22 cellular contexts compared by ENCODE assay signal in the genomic region with DNA sequence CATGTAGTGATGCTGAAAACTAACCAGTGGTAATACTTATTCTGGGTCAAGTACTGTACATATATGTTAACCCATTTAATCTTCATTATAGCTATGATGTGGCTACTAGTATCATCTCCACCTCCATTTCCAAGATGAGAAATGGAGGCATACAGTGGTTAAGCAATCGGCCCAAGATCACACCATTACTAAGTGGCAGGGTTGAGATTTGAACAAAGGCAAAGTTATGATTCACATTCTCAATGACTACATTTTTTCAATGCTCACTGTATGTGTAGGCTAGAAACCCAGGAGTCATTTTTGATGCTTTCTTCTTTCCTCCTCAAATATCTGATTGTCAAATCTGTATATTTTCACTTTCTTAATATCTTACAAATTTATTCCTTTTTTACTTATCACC. TPM values are rescaled to one million over a fixed set of nuclear protein-coding genes. Genes with fewer than 3 reads are reported as not detected.
"Had no signal": no experiment of that assay in that cellular context is flagged by ENCODE, and none has a peak within 500 bp of the region (broad histone marks: within the 10 kb centered on the region; RNA-seq: fewer than 3 reads in every experiment).

No MANE protein-coding gene starts in this region.

- H3K27me3 Mint-ChIP-seq: IgD-negative memory B cell had no signal

- H3K36me3 Mint-ChIP-seq: IgD-negative memory B cell had no signal

- H3K4me3 ChIP-seq: K562, SJSA1, SK-N-MC had no signal

- H3K27me3 ChIP-seq: SJSA1 had no signal

- FAIRE-seq: HepG2, K562, RCC 7860 had no signal

- H3K4me1 Mint-ChIP-seq: IgD-negative memory B cell had no signal

- H3K9ac ChIP-seq: KMS-11 had no signal

- H3K36me3 ChIP-seq: SJSA1 had no signal

- H3K27ac Mint-ChIP-seq: IgD-negative memory B cell had no signal

- ATAC-seq: HepG2, K562 had no signal

- H3K9me3 ChIP-seq: SJSA1 had no signal

- H3K4me1 ChIP-seq: SJSA1 had no signal

- H3K4me3 Mint-ChIP-seq: IgD-negative memory B cell had no signal

- H3K4me2 ChIP-seq: KMS-11 had no signal

- DNase-seq: Kasumi-1, NCI-H1092, NCI-H1105 treated with DMSO at 0.1 percent for 48 hours, NCI-H1417 treated with DMSO at 0.1 percent for 48 hours, NCI-H146, NCI-H1694 treated with DMSO at 0.1 percent for 48 hours, NCI-H2029 treated with DMSO at 0.1 percent for 48 hours, NCI-H2227 treated with DMSO at 0.1 percent for 48 hours, NCI-H510A, NCI-H524 treated with DMSO at 0.1 percent for 48 hours, NCI-H69, NCI-H774, Right ventricle myocardium superior, RPMI8226, SIG-M5 had no signal

- H3K27ac ChIP-seq: KMS-11, SJSA1, SK-N-MC had no signal

RNA-seq across cellular contexts. Expression of a gene that starts 30.2 kb away (rescaled TPM):
- total RNA-seq: HepG2 had no signal
- polyA plus RNA-seq: HepG2, IgD-negative memory B cell had no signal
